10 cellular contexts compared by ENCODE assay signal in the genomic region with DNA sequence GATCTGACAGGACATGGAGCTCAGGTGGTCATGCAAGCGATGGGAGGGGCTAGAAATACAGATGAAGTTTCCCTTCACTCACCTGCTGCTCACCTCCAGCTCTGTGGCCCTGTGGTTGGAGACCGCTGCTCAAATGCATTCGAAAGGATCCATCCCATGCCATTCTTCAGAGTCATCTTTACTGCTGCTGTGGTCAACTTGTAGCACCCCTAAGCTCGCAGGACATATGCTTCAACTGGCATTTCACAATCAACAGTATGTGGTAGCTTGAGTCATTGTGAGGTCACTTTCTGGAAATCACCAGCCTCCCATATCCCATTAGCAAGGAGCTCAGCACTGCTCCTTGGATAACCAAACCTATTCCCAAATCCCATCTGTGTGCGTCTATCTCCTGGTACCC. TPM values are rescaled to one million over a fixed set of nuclear protein-coding genes. Genes with fewer than 3 reads are reported as not detected.
DNase-seq lines count a peak whose midpoint lies in the region; TF ChIP-seq lines count a peak whose summit lies in the region.
"Not testable (repeated sequence)": the region's sequence is repeated elsewhere in the genome, so short reads cannot be mapped to it uniquely, and the experiment has no call there.
"Had no signal": no experiment of that assay in that cellular context is flagged by ENCODE, and none has a peak within 500 bp of the region (broad histone marks: within the 10 kb centered on the region; RNA-seq: fewer than 3 reads in every experiment).

No MANE protein-coding gene starts in this region.

- not testable (repeated sequence) for H3K9ac ChIP-seq in GM23248, SK-N-SH

- H3K9me2 ChIP-seq in GM23248 (ENCODE audit: insufficient read depth); SK-N-SH: not testable (repeated sequence)

- H3K27ac ChIP-seq in AG04450 (ENCODE audit: low read depth, low read length); GM23248; SK-N-SH (ENCODE audit: low read depth in 2 of 2, low read length in 1 of 2); brain microvascular endothelial cell: not testable (repeated sequence)

- H3K9me3 ChIP-seq in AG04450 (ENCODE audit: control insufficient read depth, insufficient read depth, low read length); GM23248 (ENCODE audit: low read depth); MG63; SK-N-SH: not testable (repeated sequence)

- not testable (repeated sequence) for TF ChIP-seq CTCF in AG04450 (IDR thresholded peaks at IDR 0.05; ENCODE audit: low read depth, low read length); SK-N-SH (IDR thresholded peaks at IDR 0.05); brain microvascular endothelial cell (IDR thresholded peaks at IDR 0.05; ENCODE audit: low read depth, low read length, missing control alignments)

- H2AFZ ChIP-seq in GM23248; SK-N-SH (ENCODE audit: low read depth): not testable (repeated sequence)

- H3K79me2 ChIP-seq in GM23248 (ENCODE audit: insufficient read depth); SK-N-SH (ENCODE audit: insufficient read depth): not testable (repeated sequence)

- H3K4me1 ChIP-seq in GM23248 (ENCODE audit: insufficient read depth); SK-N-SH (ENCODE audit: control insufficient read depth in 1 of 2, insufficient read depth in 2 of 2, low read depth in 1 of 2, low read length in 1 of 2): not testable (repeated sequence)

- CTCF ChIA-PET in AG04450 (lab: Charles Lee); SK-N-SH (lab: Yijun Ruan, JAX): not testable (repeated sequence)

- in situ Hi-C loops in GM23248 (cut with MboI); brain microvascular endothelial cell (cut with HindIII; ENCODE audit: low pct_ligation_motif_present, low sequenced_read_pairs): not testable (repeated sequence)

- not testable (repeated sequence) for H3K27me3 ChIP-seq in AG04450 (ENCODE audit: control insufficient read depth, insufficient read depth, low read length); GM23248 (replicated peaks; ENCODE audit: insufficient read depth); MG63; SK-N-SH (ENCODE audit: insufficient read depth); brain microvascular endothelial cell (replicated peaks)

- not testable (repeated sequence) for H3F3A ChIP-seq in GM23248 (ENCODE audit: insufficient read depth); SK-N-SH (replicated peaks; ENCODE audit: insufficient read depth)

- TF ChIP-seq EP300 in SK-N-SH (IDR thresholded peaks at IDR 0.05; ENCODE audit: borderline replicate concordance in 1 of 2, low read depth in 1 of 2, low read length in 1 of 2) = not testable (repeated sequence)

- not testable (repeated sequence) for H3K4me3 ChIP-seq in AG04450 (ENCODE audit: low read depth, low read length); GM23248; MG63; SK-N-SH (ENCODE audit: low read depth in 2 of 2, low read length in 1 of 2); brain microvascular endothelial cell (ENCODE audit: low read depth, low read length)

- POLR2A ChIA-PET in AG04450 (lab: Yijun Ruan, JAX); SK-N-SH (lab: Yijun Ruan, JAX): not testable (repeated sequence)

- WGBS in GM23248 (ENCODE audit: low coverage in 1 of 2, low lambda C conversion rate in 2 of 2, missing lambda C conversion rate in 2 of 2), 2 experiments = 13 to 32% methylated on average over 4 to 5 of the region's 5 CpGs
- 45% methylated on average over 3 of the region's 5 CpGs for WGBS in SK-N-SH (ENCODE audit: low lambda C conversion rate)

- not testable (repeated sequence) for H3K36me3 ChIP-seq in GM23248 (ENCODE audit: low read depth); MG63; SK-N-SH (replicated peaks in 1 of 2; ENCODE audit: control insufficient read depth in 1 of 2, insufficient read depth in 2 of 2, low read length in 1 of 2); brain microvascular endothelial cell (replicated peaks)

- peak; percentile 33 for DNase-seq in AG04450 (ENCODE audit: low read depth, low spot score)
- peak; percentile 77 for DNase-seq in GM23248
- peak; percentile 78 for DNase-seq in MG63
- DNase-seq in SK-N-SH = not testable (repeated sequence)
- peak; percentile 71 for DNase-seq in brain microvascular endothelial cell
- peak; percentile 80 for DNase-seq in fibroblast of gingiva (ENCODE audit: low read depth)
- peak; percentile 83 for DNase-seq in iris pigment epithelial cell (ENCODE audit: low read depth)

- TF ChIP-seq RAD21 in SK-N-SH (IDR thresholded peaks at IDR 0.05; ENCODE audit: low read length) = not testable (repeated sequence)

- not testable (repeated sequence) for H3K4me2 ChIP-seq in GM23248 (ENCODE audit: unreplicated experiment); SK-N-SH

- not testable (repeated sequence) for H4K20me1 ChIP-seq in GM23248 (ENCODE audit: insufficient read depth); SK-N-SH (ENCODE audit: insufficient read depth)

TF ChIP-seq in SK-N-SH, 30 proteins besides CTCF, POLR2A, EP300 and RAD21:
- TF ChIP-seq FOSL2 (IDR thresholded peaks at IDR 0.05; ENCODE audit: borderline replicate concordance, low read depth) (peak; percentile 42; the same call in 1 of the 2 replicates), TCF12 (IDR thresholded peaks at IDR 0.05) (peak; percentile 11; the same call in 1 of the 2 replicates)

RNA-seq across cellular contexts. Expression of a gene that starts 58.4 kb away (rescaled TPM):
- 0.04 and 0.30 TPM in 2 replicates for polyA plus RNA-seq in AG04450 (2011; rRNA removed)
- 0.22 TPM in 1 of 2 replicates, not detected in the other for polyA minus RNA-seq in AG04450 (2011; rRNA and poly(A)+ RNA removed)
- total RNA-seq in GM23248 (2014; rRNA removed; shearing (Covaris generic)) = 0.25 and 1.3 TPM in 2 replicates
- polyA plus RNA-seq in GM23248 (2016; fragmentation: Nextera tagmentation; extraction: Ambion mirVana) = 0.71 and 1.3 TPM in 2 replicates
- total RNA-seq in MG63 (2014; rRNA removed; shearing (Covaris generic); ENCODE audit: low replicate concordance) = 0.84 and 1.5 TPM in 2 replicates
- 0.21 and 0.29 TPM in 2 replicates for polyA plus RNA-seq in SK-N-SH (2012; rRNA removed)
- 0.08 and 0.22 TPM in 2 replicates for polyA plus RNA-seq in SK-N-SH (2012; cell fraction: cytosol; rRNA removed)
- 0.83 and 1.7 TPM in 2 replicates for polyA plus RNA-seq in SK-N-SH (2012; cell fraction: nucleus; rRNA removed)
- total RNA-seq: left ventricle myocardium superior, myocyte, upper lobe of right lung had no signal
